28 cellular contexts compared by ENCODE assay signal in genomic region chr2:217568289-217568985, GRCh38.
DNase-seq lines count a peak whose midpoint lies in the region; ATAC-seq, FAIRE-seq and TF ChIP-seq lines count a peak whose summit lies in the region.
"Had no signal": no experiment of that assay in that cellular context is flagged by ENCODE, and none has a peak within 500 bp of the region (broad histone marks: within the 10 kb centered on the region; RNA-seq: fewer than 3 reads in every experiment).

No MANE protein-coding gene starts in this region.

- H3K36me3 Mint-ChIP-seq in HFFc6 (ENCODE audit: low read depth): peaks cover 5% of the 10 kb centered on the region; the same call in 1 of the 2 replicates
- H3K36me3 Mint-ChIP-seq in activated T-cell treated with anti-CD3 and anti-CD28 coated beads, Interleukin-2, amount 50 U/mL, for 4 hours (ENCODE audit: insufficient read depth): peaks cover under 1% of the 10 kb centered on the region

- TF ChIP-seq CTCF in AG10803 (conservative IDR thresholded peaks at IDR 0.05; ENCODE audit: low read length) (no peak), HFFc6 (IDR thresholded peaks at IDR 0.05) (no peak), osteoblast (IDR thresholded peaks at IDR 0.05; ENCODE audit: extremely low read depth, low read depth, low read length) (no peak), ovary (IDR thresholded peaks at IDR 0.05) (no peak), kidney (IDR thresholded peaks at IDR 0.05; ENCODE audit: borderline replicate concordance, extremely low read depth, insufficient read depth) (no peak)

- H3K27ac ChIP-seq in osteoblast (ENCODE audit: low read depth, low read length) (no peak overlapping the region), ovary (no peak overlapping the region), kidney (ENCODE audit: low read depth in 2 of 2, low read length in 2 of 2) (no peak overlapping the region)
- H3K27ac ChIP-seq: body of pancreas, esophagus squamous epithelium, left lung, prostate gland, thoracic aorta, VCaP had no signal

- H3K27me3 Mint-ChIP-seq in HFFc6 (ENCODE audit: insufficient read depth): peaks cover 9% of the 10 kb centered on the region
- no peaks in the 10 kb centered on the region for H3K27me3 Mint-ChIP-seq in activated T-cell treated with anti-CD3 and anti-CD28 coated beads, Interleukin-2, amount 50 U/mL, for 4 hours (ENCODE audit: low read depth)
- H3K27me3 Mint-ChIP-seq: activated CD4-positive, alpha-beta T cell treated with anti-CD3 and anti-CD28 coated beads, Interleukin-2, amount 10 ng/mL, durations not matched to agents 7 days and 5 days; activated naive CD8-positive, alpha-beta T cell treated with anti-CD3 and anti-CD28 coated beads for 36 hours; activated T-helper 17 cell treated with anti-CD3 and anti-CD28 coated beads, Interleukin-2, amount 50 U/mL, for 72 hours; effector memory CD8-positive, alpha-beta T cell; stimulated activated naive B cell treated with anti-CD40 and anti-IgM and Interleukin-4, amounts not matched to agents 10 μg/mL and 1 μg/mL and 100 μg/mL, for 72 hours had no signal

- H3K4me1 Mint-ChIP-seq in HFFc6 (ENCODE audit: low read depth): peaks cover 16% of the 10 kb centered on the region
- no peaks in the 10 kb centered on the region for H3K4me1 Mint-ChIP-seq in activated T-cell treated with anti-CD3 and anti-CD28 coated beads, Interleukin-2, amount 50 U/mL, for 4 hours (ENCODE audit: low read depth)
- H3K4me1 Mint-ChIP-seq: activated CD4-positive, alpha-beta T cell treated with anti-CD3 and anti-CD28 coated beads, Interleukin-2, amount 10 ng/mL, durations not matched to agents 7 days and 5 days; activated T-helper 17 cell treated with anti-CD3 and anti-CD28 coated beads, Interleukin-2, amount 50 U/mL, for 72 hours; stimulated activated naive B cell treated with anti-CD40 and anti-IgM and Interleukin-4, amounts not matched to agents 10 μg/mL and 1 μg/mL and 100 μg/mL, for 72 hours had no signal

- no peak for TF ChIP-seq POLR2A in ovary (IDR thresholded peaks at IDR 0.05)

- no peak overlapping the region for H2AFZ ChIP-seq in osteoblast (ENCODE audit: low read length)

- no peak for FAIRE-seq in kidney (lab: Jason Lieb, UNC)
- FAIRE-seq: colon had no signal

- no peak for ATAC-seq in activated T-cell treated with anti-CD3 and anti-CD28 coated beads, Interleukin-2, amount 50 U/mL, for 4 hours
- ATAC-seq: activated T-helper 17 cell treated with anti-CD3 and anti-CD28 coated beads, Interleukin-2, amount 50 U/mL, for 72 hours; body of pancreas; effector memory CD8-positive, alpha-beta T cell; left lung; natural killer cell treated with Interleukin-12 subunit alpha and Interleukin-12 subunit beta and Interleukin-15 and Interleukin-18, amount 100 ng/mL, for 72 hours; stimulated activated naive B cell treated with anti-CD40 and anti-IgM and Interleukin-4, amounts not matched to agents 10 μg/mL and 1 μg/mL and 100 μg/mL, for 72 hours had no signal

- H3K27me3 ChIP-seq in osteoblast (ENCODE audit: insufficient read depth, low read length) (peaks cover 3% of the 10 kb centered on the region), ovary (no peaks in the 10 kb centered on the region)
- H3K27me3 ChIP-seq: body of pancreas, esophagus squamous epithelium, left lung had no signal

- no peaks in the 10 kb centered on the region for H3K9me3 Mint-ChIP-seq in HFFc6
- H3K9me3 Mint-ChIP-seq in activated T-cell treated with anti-CD3 and anti-CD28 coated beads, Interleukin-2, amount 50 U/mL, for 4 hours: no peaks in the 10 kb centered on the region
- H3K9me3 Mint-ChIP-seq: activated CD4-positive, alpha-beta T cell treated with anti-CD3 and anti-CD28 coated beads, Interleukin-2, amount 10 ng/mL, durations not matched to agents 7 days and 5 days; activated naive CD8-positive, alpha-beta T cell treated with anti-CD3 and anti-CD28 coated beads for 36 hours; activated T-helper 17 cell treated with anti-CD3 and anti-CD28 coated beads, Interleukin-2, amount 50 U/mL, for 72 hours; effector memory CD8-positive, alpha-beta T cell had no signal

- no peaks in the 10 kb centered on the region for H3K4me1 ChIP-seq in osteoblast (ENCODE audit: insufficient read depth, low read length)
- no peaks in the 10 kb centered on the region for H3K4me1 ChIP-seq in ovary (ENCODE audit: insufficient read depth)
- H3K4me1 ChIP-seq in kidney (ENCODE audit: control insufficient read depth in 1 of 2, insufficient read depth in 1 of 2, low read depth in 1 of 2, low read length in 2 of 2): no peaks in the 10 kb centered on the region
- H3K4me1 ChIP-seq: body of pancreas, esophagus squamous epithelium, left lung, prostate gland had no signal

- H3K9me3 ChIP-seq in osteoblast (ENCODE audit: low read depth, low read length): no peaks in the 10 kb centered on the region
- no peaks in the 10 kb centered on the region for H3K9me3 ChIP-seq in ovary
- no peaks in the 10 kb centered on the region for H3K9me3 ChIP-seq in kidney (ENCODE audit: control insufficient read depth in 1 of 2, low read length in 2 of 2)
- H3K9me3 ChIP-seq: body of pancreas, esophagus squamous epithelium, left lung, prostate gland, thoracic aorta had no signal

- H3K36me3 ChIP-seq in osteoblast (ENCODE audit: insufficient read depth, low read length) (no peaks in the 10 kb centered on the region), ovary (no peaks in the 10 kb centered on the region), kidney (ENCODE audit: control insufficient read depth in 1 of 2, insufficient read depth in 2 of 2, low read length in 2 of 2) (no peaks in the 10 kb centered on the region)
- H3K36me3 ChIP-seq: esophagus squamous epithelium, left lung, prostate gland had no signal

- peak overlapping the region; percentile 74 for H3K27ac Mint-ChIP-seq in HFFc6
- H3K27ac Mint-ChIP-seq: activated CD4-positive, alpha-beta T cell treated with anti-CD3 and anti-CD28 coated beads, Interleukin-2, amount 10 ng/mL, durations not matched to agents 7 days and 5 days; activated naive CD8-positive, alpha-beta T cell treated with anti-CD3 and anti-CD28 coated beads for 36 hours; activated T-helper 17 cell treated with anti-CD3 and anti-CD28 coated beads, Interleukin-2, amount 50 U/mL, for 72 hours; effector memory CD8-positive, alpha-beta T cell; natural killer cell treated with Interleukin-12 subunit alpha and Interleukin-12 subunit beta and Interleukin-15 and Interleukin-18, amount 100 ng/mL, for 72 hours; stimulated activated naive B cell treated with anti-CD40 and anti-IgM and Interleukin-4, amounts not matched to agents 10 μg/mL and 1 μg/mL and 100 μg/mL, for 72 hours had no signal

- H3K4me3 ChIP-seq in AG10803 (ENCODE audit: low read length): no peak overlapping the region
- no peak overlapping the region for H3K4me3 ChIP-seq in osteoblast (ENCODE audit: insufficient read depth, low read length)
- no peak overlapping the region for H3K4me3 ChIP-seq in ovary
- no peak overlapping the region for H3K4me3 ChIP-seq in kidney (ENCODE audit: low read length in 2 of 2)
- H3K4me3 ChIP-seq: body of pancreas, esophagus squamous epithelium, left lung, prostate gland, skin epidermis, thoracic aorta had no signal

- TF ChIP-seq EP300 in ovary (IDR thresholded peaks at IDR 0.05): no peak

- DNase-seq in AG10803 (ENCODE audit: low read depth) (peak; percentile 97), HFFc6 (peak; percentile 18), fibroblast of gingiva (ENCODE audit: low read depth) (peak; percentile 44), osteoblast (ENCODE audit: insufficient read length, low spot score, missing footprints) (peak; percentile 2), ovary (no peak), UCSD-AML1 (lab: John Stamatoyannopoulos, UW; ENCODE audit: unreplicated experiment) (no peak), kidney (no peak)
- DNase-seq in activated T-cell treated with anti-CD3 and anti-CD28 coated beads, Interleukin-2, amount 50 U/mL, for 4 hours: no peak
- DNase-seq: ACHN; activated CD4-positive, alpha-beta T cell treated with anti-CD3 and anti-CD28 coated beads, Interleukin-2, amount 10 ng/mL, durations not matched to agents 7 days and 5 days; activated naive CD8-positive, alpha-beta T cell treated with anti-CD3 and anti-CD28 coated beads for 36 hours; body of pancreas; effector memory CD8-positive, alpha-beta T cell; esophagus squamous epithelium; GOT3; left lung; midbrain; MM.1S; NCI-H1417 treated with DMSO at 0.1 percent for 48 hours; NCI-H510A treated with DMSO at 0.1 percent for 48 hours; stimulated activated naive B cell treated with anti-CD40 and anti-IgM and Interleukin-4, amounts not matched to agents 10 μg/mL and 1 μg/mL and 100 μg/mL, for 72 hours had no signal

- no peak overlapping the region for H3K9ac ChIP-seq in kidney (ENCODE audit: low read length in 2 of 2)

- intact Hi-C loops in ovary (cut with DNase I) (no loop called here), kidney (cut with DNase I) (no loop called here)

- H3K79me2 ChIP-seq in osteoblast (ENCODE audit: insufficient read depth, low read length): no peaks in the 10 kb centered on the region

- H4K20me1 ChIP-seq in osteoblast (ENCODE audit: insufficient read depth, low read length): no peaks in the 10 kb centered on the region

- WGBS in ovary, 3 donors: 28 to 59% (median 37%) methylated on average over 3 of the region's 3 CpGs

- no peak overlapping the region for H3K4me2 ChIP-seq in osteoblast (ENCODE audit: insufficient read depth, low read length)

- no peak overlapping the region for H3K4me3 Mint-ChIP-seq in HFFc6
- H3K4me3 Mint-ChIP-seq in activated T-cell treated with anti-CD3 and anti-CD28 coated beads, Interleukin-2, amount 50 U/mL, for 4 hours: no peak overlapping the region
- H3K4me3 Mint-ChIP-seq: activated CD4-positive, alpha-beta T cell treated with anti-CD3 and anti-CD28 coated beads, Interleukin-2, amount 10 ng/mL, durations not matched to agents 7 days and 5 days; activated naive CD8-positive, alpha-beta T cell treated with anti-CD3 and anti-CD28 coated beads for 36 hours; activated T-helper 17 cell treated with anti-CD3 and anti-CD28 coated beads, Interleukin-2, amount 50 U/mL, for 72 hours; effector memory CD8-positive, alpha-beta T cell; natural killer cell treated with Interleukin-12 subunit alpha and Interleukin-12 subunit beta and Interleukin-15 and Interleukin-18, amount 100 ng/mL, for 72 hours; stimulated activated naive B cell treated with anti-CD40 and anti-IgM and Interleukin-4, amounts not matched to agents 10 μg/mL and 1 μg/mL and 100 μg/mL, for 72 hours had no signal

Comparison
In these comparisons a context has a peak if more than half of its experiments do, and no peak if none do; other contexts are left out.
1. DNase-seq: peak in AG10803 (single experiment), HFFc6 (single experiment), fibroblast of gingiva (single experiment) and osteoblast (single experiment); none in activated T-cell treated with anti-CD3 and anti-CD28 coated beads, Interleukin-2, amount 50 U/mL, for 4 hours (single experiment), ovary (0 of 5), UCSD-AML1 (single experiment) and kidney (single experiment).